Comparison of ENCODE assay signal across 16 cellular contexts in genomic region chr1:64850846-64851245, GRCh38.
"Had no signal": no experiment of that assay in that cellular context is flagged by ENCODE, and none has a peak within 500 bp of the region (broad histone marks: within the 10 kb centered on the region; RNA-seq: fewer than 3 reads in every experiment).

No MANE protein-coding gene starts in this region.

- H3K4me3 ChIP-seq: adrenal gland, lung, neural progenitor cell, ovary, right lobe of liver, upper lobe of right lung had no signal

- H3K27ac ChIP-seq: adrenal gland, neural progenitor cell, ovary, right lobe of liver, upper lobe of right lung had no signal

- H3K36me3 ChIP-seq: neural progenitor cell, ovary had no signal

- H3K9ac ChIP-seq: neural progenitor cell had no signal

- H3K9me3 Mint-ChIP-seq: activated naive CD4-positive, alpha-beta T cell treated with anti-CD3 and anti-CD28 coated beads for 36 hours; endodermal cell; neural progenitor cell; stimulated activated naive B cell treated with anti-CD40 and anti-IgM and Interleukin-4, amounts not matched to agents 10 μg/mL and 1 μg/mL and 100 μg/mL, for 72 hours had no signal

- H3K4me1 ChIP-seq: adrenal gland, neural progenitor cell, upper lobe of right lung had no signal

- H3K4me2 ChIP-seq: neural progenitor cell had no signal

- H3K9me3 ChIP-seq: adrenal gland, ovary, right lobe of liver, upper lobe of right lung had no signal

- H3K4me3 Mint-ChIP-seq: activated naive CD4-positive, alpha-beta T cell treated with anti-CD3 and anti-CD28 coated beads for 36 hours; endodermal cell; neural progenitor cell; stimulated activated naive B cell treated with anti-CD40 and anti-IgM and Interleukin-4, amounts not matched to agents 10 μg/mL and 1 μg/mL and 100 μg/mL, for 72 hours had no signal

- H2AFZ ChIP-seq: neural progenitor cell had no signal

- DNase-seq: activated CD8-positive, alpha-beta memory T cell treated with anti-CD3 and anti-CD28 coated beads for 24 hours; activated CD8-positive, alpha-beta memory T cell treated with anti-CD3 and anti-CD28 coated beads, Interleukin-2, amount 50 U/mL, for 48 hours; activated naive CD4-positive, alpha-beta T cell treated with anti-CD3 and anti-CD28 coated beads for 36 hours; adrenal gland; endodermal cell; foreskin melanocyte; glutamatergic neuron; hippocampal formation; ovary; right lobe of liver; small intestine; stimulated activated CD4-positive, alpha-beta T cell treated with anti-CD3 and anti-CD28 coated beads, Interleukin-4, amount 100 ng/mL, for 24 hours; stimulated activated naive B cell treated with anti-CD40 and anti-IgM and Interleukin-4, amounts not matched to agents 10 μg/mL and 1 μg/mL and 100 μg/mL, for 72 hours; upper lobe of right lung had no signal

- H3K27ac Mint-ChIP-seq: activated naive CD4-positive, alpha-beta T cell treated with anti-CD3 and anti-CD28 coated beads for 36 hours; endodermal cell; neural progenitor cell had no signal

- H3K4me1 Mint-ChIP-seq: endodermal cell, neural progenitor cell had no signal

- H3K27me3 Mint-ChIP-seq: stimulated activated naive B cell treated with anti-CD40 and anti-IgM and Interleukin-4, amounts not matched to agents 10 μg/mL and 1 μg/mL and 100 μg/mL, for 72 hours had no signal

- H3K27me3 ChIP-seq: adrenal gland, neural progenitor cell, ovary, right lobe of liver, upper lobe of right lung had no signal
